Comparison of ENCODE assay signal across 22 cellular contexts in the genomic region with DNA sequence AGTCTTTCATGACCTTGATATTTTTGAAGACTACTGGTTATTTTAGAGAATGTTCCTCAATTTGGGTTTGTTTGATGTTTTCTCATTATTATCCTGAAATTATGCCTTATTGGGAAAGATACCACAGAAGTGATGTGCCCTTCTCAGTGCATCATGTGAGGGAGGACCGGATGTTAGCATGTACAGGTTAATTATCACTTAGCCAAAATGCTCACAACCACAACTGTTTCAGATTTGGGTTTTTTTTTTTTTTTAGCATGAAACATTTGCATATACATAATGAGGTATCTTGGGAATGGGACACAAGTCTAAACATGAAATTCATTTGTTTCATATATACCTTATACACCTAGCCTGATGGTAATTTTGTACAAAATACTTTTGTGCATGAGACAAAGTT.
"Had no signal": no experiment of that assay in that cellular context is flagged by ENCODE, and none has a peak within 500 bp of the region (broad histone marks: within the 10 kb centered on the region; RNA-seq: fewer than 3 reads in every experiment).

No MANE protein-coding gene starts in this region.

- DNase-seq: activated CD4-positive, alpha-beta T cell treated with anti-CD3 and anti-CD28 coated beads for 1 hour; activated CD4-positive, alpha-beta T cell treated with anti-CD3 and anti-CD28 coated beads, Interleukin-2, amount 50 U/mL, for 48 hours; activated CD8-positive, alpha-beta memory T cell treated with anti-CD3 and anti-CD28 coated beads, Interleukin-2, amount 10 ng/mL, durations not matched to agents 7 days and 5 days; activated naive CD4-positive, alpha-beta T cell treated with anti-CD3 and anti-CD28 coated beads for 36 hours; activated naive CD8-positive, alpha-beta T cell treated with anti-CD3 and anti-CD28 coated beads, Interleukin-2, amount 50 U/mL, for 24 hours; activated T-cell treated with anti-CD3 and anti-CD28 coated beads, Interleukin-2, amount 50 U/mL, for 1 hour; aorta; cortex of kidney; effector CD4-positive, alpha-beta T cell; left ventricle myocardium inferior; mucosa of descending colon; naive thymus-derived CD8-positive, alpha-beta T cell; pancreas; sigmoid colon; spleen; stimulated activated CD4-positive, alpha-beta T cell treated with anti-CD3 and anti-CD28 coated beads, Interleukin-1b, Interleukin-23, amount 100 ng/mL, for 48 hours had no signal

- FAIRE-seq: keratinocyte, pancreas had no signal

- H3K4me3 ChIP-seq: esophagus muscularis mucosa, hepatocyte, left ventricle myocardium inferior, mucosa of descending colon, pancreas, sigmoid colon, spleen, thoracic aorta had no signal

- H3K27me3 ChIP-seq: esophagus muscularis mucosa, hepatocyte, pancreas, sigmoid colon, spleen had no signal

- H3K9me3 ChIP-seq: esophagus muscularis mucosa, left ventricle myocardium inferior, mucosa of descending colon, pancreas, sigmoid colon, spleen, thoracic aorta had no signal

- H3K4me1 Mint-ChIP-seq: activated naive CD8-positive, alpha-beta T cell treated with anti-CD3 and anti-CD28 coated beads, Interleukin-2, amount 50 U/mL, for 24 hours had no signal

- H3K27ac Mint-ChIP-seq: activated CD8-positive, alpha-beta memory T cell treated with anti-CD3 and anti-CD28 coated beads, Interleukin-2, amount 10 ng/mL, durations not matched to agents 7 days and 5 days; activated naive CD4-positive, alpha-beta T cell treated with anti-CD3 and anti-CD28 coated beads for 36 hours; activated naive CD8-positive, alpha-beta T cell treated with anti-CD3 and anti-CD28 coated beads, Interleukin-2, amount 50 U/mL, for 24 hours; activated T-helper 2 cell treated with anti-CD3 and anti-CD28 coated beads, Interferon-gamma antibody, Interleukin-2, Interleukin-4, amounts not matched to agents 10 μg/mL and 5 μg/mL and 100 μg/mL, durations not matched to agents 14 hours and 24 hours and 36 hours; memory B cell; naive thymus-derived CD8-positive, alpha-beta T cell had no signal

- H3K27me3 Mint-ChIP-seq: activated CD8-positive, alpha-beta memory T cell treated with anti-CD3 and anti-CD28 coated beads, Interleukin-2, amount 10 ng/mL, durations not matched to agents 7 days and 5 days; activated naive CD8-positive, alpha-beta T cell treated with anti-CD3 and anti-CD28 coated beads, Interleukin-2, amount 50 U/mL, for 24 hours; memory B cell; naive thymus-derived CD8-positive, alpha-beta T cell had no signal

- H3K4me3 Mint-ChIP-seq: activated CD8-positive, alpha-beta memory T cell treated with anti-CD3 and anti-CD28 coated beads, Interleukin-2, amount 10 ng/mL, durations not matched to agents 7 days and 5 days; activated naive CD4-positive, alpha-beta T cell treated with anti-CD3 and anti-CD28 coated beads for 36 hours; activated naive CD8-positive, alpha-beta T cell treated with anti-CD3 and anti-CD28 coated beads, Interleukin-2, amount 50 U/mL, for 24 hours; memory B cell; naive thymus-derived CD8-positive, alpha-beta T cell had no signal

- H3K9me3 Mint-ChIP-seq: activated naive CD4-positive, alpha-beta T cell treated with anti-CD3 and anti-CD28 coated beads for 36 hours; activated naive CD8-positive, alpha-beta T cell treated with anti-CD3 and anti-CD28 coated beads, Interleukin-2, amount 50 U/mL, for 24 hours; activated T-helper 2 cell treated with anti-CD3 and anti-CD28 coated beads, Interferon-gamma antibody, Interleukin-2, Interleukin-4, amounts not matched to agents 10 μg/mL and 5 μg/mL and 100 μg/mL, durations not matched to agents 14 hours and 24 hours and 36 hours; memory B cell; naive thymus-derived CD8-positive, alpha-beta T cell had no signal

- ATAC-seq: activated CD8-positive, alpha-beta memory T cell treated with anti-CD3 and anti-CD28 coated beads, Interleukin-2, amount 10 ng/mL, durations not matched to agents 7 days and 5 days; activated naive CD8-positive, alpha-beta T cell treated with anti-CD3 and anti-CD28 coated beads, Interleukin-2, amount 50 U/mL, for 24 hours; mucosa of descending colon; naive thymus-derived CD8-positive, alpha-beta T cell; pancreas had no signal

- H3K4me1 ChIP-seq: esophagus muscularis mucosa, left ventricle myocardium inferior, pancreas, sigmoid colon, spleen had no signal

- H3K27ac ChIP-seq: esophagus muscularis mucosa, hepatocyte, left ventricle myocardium inferior, pancreas, sigmoid colon, spleen, thoracic aorta had no signal
